Comparison of ENCODE assay signal across 18 cellular contexts in the genomic region with DNA sequence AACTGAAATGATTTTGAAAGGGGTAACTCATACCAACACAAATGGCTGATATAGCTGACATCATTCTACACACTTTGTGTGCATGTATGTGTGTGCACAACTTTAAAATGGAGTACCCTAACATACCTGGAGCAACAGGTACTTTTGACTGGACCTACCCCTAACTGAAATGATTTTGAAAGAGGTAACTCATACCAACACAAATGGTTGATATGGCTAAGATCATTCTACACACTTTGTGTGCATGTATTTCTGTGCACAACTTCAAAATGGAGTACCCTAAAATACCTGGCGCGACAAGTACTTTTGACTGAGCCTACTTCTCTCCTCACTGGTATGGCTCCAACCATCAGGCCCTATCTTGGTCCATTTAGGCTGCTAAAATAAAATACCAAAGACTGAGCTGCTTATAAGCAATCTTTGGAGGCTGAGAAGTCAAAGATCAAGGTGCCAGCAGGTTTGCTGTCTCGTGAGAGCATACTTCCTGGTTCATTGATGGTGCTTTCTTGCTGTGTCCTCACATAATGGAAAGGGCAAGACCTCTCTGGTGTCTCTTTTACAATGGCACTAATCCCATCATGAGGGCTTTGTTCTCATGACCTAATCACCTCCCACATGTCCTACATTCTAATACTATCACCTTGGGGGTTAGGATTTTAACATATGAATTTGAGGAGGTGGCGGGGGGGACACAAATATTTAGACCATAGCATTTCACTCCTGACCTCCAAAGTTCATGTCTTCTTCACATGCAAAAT.
DNase-seq lines count a peak whose midpoint lies in the region; ATAC-seq, FAIRE-seq and TF ChIP-seq lines count a peak whose summit lies in the region.
"Had no signal": no experiment of that assay in that cellular context is flagged by ENCODE, and none has a peak within 500 bp of the region (broad histone marks: within the 10 kb centered on the region; RNA-seq: fewer than 3 reads in every experiment).

No MANE protein-coding gene starts in this region.

- H3K4me1 ChIP-seq in K562 (replicated peaks in 1 of 2; ENCODE audit: control insufficient read depth in 2 of 2, insufficient read depth in 2 of 2, low read length in 2 of 2) (no peaks in the 10 kb centered on the region), small intestine (ENCODE audit: control insufficient read depth in 2 of 2, insufficient read depth in 1 of 2, low read depth in 1 of 2, low read length in 1 of 2) (peaks cover 3 to 5% of the 10 kb centered on the region in 2 donors)

- TF ChIP-seq EP300 in K562 (IDR thresholded peaks at IDR 0.05; ENCODE audit: low read length): no peak

- FAIRE-seq in K562 (lab: Jason Lieb, UNC) (peak; percentile 61), small intestine (lab: Jason Lieb, UNC) (no peak)
- FAIRE-seq: G401.6, GM12891, GM19239, HepG2 had no signal

- H3K4me3 ChIP-seq in K562: no peak overlapping the region
- no peak overlapping the region for H3K4me3 ChIP-seq in small intestine (ENCODE audit: low read depth in 1 of 2, low read length in 2 of 2)

- no peak overlapping the region for H3K9ac ChIP-seq in K562 (ENCODE audit: insufficient read depth in 1 of 2, low read depth in 2 of 2, low read length in 2 of 2)

- no TSS peak for BruUV-seq in K562 (replicated peaks; lab: Mats Ljungman, UMichigan)

- WGBS in K562 (ENCODE audit: insufficient coverage, low coverage, missing lambda C conversion rate): 0% methylated on average over 4 of the region's 4 CpGs
- 72 to 80% (median 74%) methylated on average over 4 of the region's 4 CpGs for WGBS in small intestine, 3 donors

- H3K27me3 ChIP-seq in K562 (ENCODE audit: control insufficient read depth in 2 of 2, insufficient read depth in 2 of 2, low read length in 2 of 2) (no peaks in the 10 kb centered on the region), small intestine (ENCODE audit: control insufficient read depth in 2 of 2, insufficient read depth in 2 of 2, low read length in 2 of 2) (no peaks in the 10 kb centered on the region)

- no peak overlapping the region for H3K27ac ChIP-seq in K562 (ENCODE audit: extremely low read depth, low read depth, low read length)
- no peak overlapping the region for H3K27ac ChIP-seq in small intestine (ENCODE audit: low read depth in 1 of 2, low read length in 1 of 2)
- H3K27ac ChIP-seq: 22Rv1 had no signal

- H3K4me2 ChIP-seq in K562 (ENCODE audit: insufficient read depth, low read length): no peak overlapping the region

- DNase-seq in DMS53 (lab: John Stamatoyannopoulos, UW): peak; percentile 12
- DNase-seq in DMS53 treated with DMSO at 0.1 percent for 48 hours (lab: John Stamatoyannopoulos, UW; ENCODE audit: unreplicated experiment): no peak
- DNase-seq in K562 (ENCODE audit: extremely low read depth in 1 of 4, low spot score in 3 of 4): no peak
- no peak for DNase-seq in left colon
- DNase-seq in small intestine: peak; percentile 39
- DNase-seq in NCI-H2107 (lab: John Stamatoyannopoulos, UW): no peak
- DNase-seq: Caco-2; CD8-positive, alpha-beta memory T cell; DMS79 treated with DMSO at 0.1 percent for 48 hours; EL; H7 had no signal

- intact Hi-C loops in K562 (cut with micrococcal nuclease) (no loop called here), left colon (cut with DNase I, micrococcal nuclease) (no loop called here)

- TF ChIP-seq RAD21 in K562 (CRISPR knock-in tag; conservative IDR thresholded peaks at IDR 0.05 in 1 of 2, IDR thresholded peaks at IDR 0.05 in 1 of 2): no peak

- no peaks in the 10 kb centered on the region for H3K79me2 ChIP-seq in K562 (ENCODE audit: control insufficient read depth, insufficient read depth, low read length)

- no peaks in the 10 kb centered on the region for H3K9me1 ChIP-seq in K562 (ENCODE audit: control insufficient read depth, insufficient read depth, low read length)

- no peaks in the 10 kb centered on the region for H3K36me3 ChIP-seq in K562 (ENCODE audit: control insufficient read depth, insufficient read depth, low read length)
- H3K36me3 ChIP-seq in small intestine (ENCODE audit: control insufficient read depth in 2 of 2, insufficient read depth in 2 of 2, low read length in 2 of 2): peaks cover 0 to 4% of the 10 kb centered on the region in 2 donors

- no peak for TF ChIP-seq POLR2A in K562 (conservative IDR thresholded peaks at IDR 0.05)

- no peak overlapping the region for H2AFZ ChIP-seq in K562 (ENCODE audit: low read depth, low read length)

- no peak for ATAC-seq in K562
- peak; percentile 11 for ATAC-seq in left colon
- ATAC-seq in GM19023 (IDR thresholded peaks at IDR 0.05; ENCODE audit: unreplicated experiment): no peak
- ATAC-seq in GM21381 (IDR thresholded peaks at IDR 0.05; ENCODE audit: unreplicated experiment): no peak
- ATAC-seq: HepG2 had no signal

- CTCF ChIA-PET in K562 (lab: Yijun Ruan, JAX; ENCODE audit: low intra/inter-chr PET ratio): no interaction called here

- TF ChIP-seq CTCF in K562 (IDR thresholded peaks at IDR 0.05 in 2 of 3, conservative IDR thresholded peaks at IDR 0.05 in 1 of 3; ENCODE audit: insufficient read depth in 2 of 3, low read depth in 1 of 3, low read length in 3 of 3): no peak

- no peaks in the 10 kb centered on the region for H4K20me1 ChIP-seq in K562 (replicated peaks; ENCODE audit: control insufficient read depth, insufficient read depth, low read length)

- H3K9me3 ChIP-seq in K562 (replicated peaks; ENCODE audit: control insufficient read depth, insufficient read depth, low read depth, low read length) (no peaks in the 10 kb centered on the region), small intestine (ENCODE audit: control insufficient read depth, low read depth) (no peaks in the 10 kb centered on the region)

- in situ Hi-C loops in K562 (cut with MboI): no loop called here

- POLR2A ChIA-PET in K562 (lab: Yijun Ruan, JAX): no interaction called here

TF ChIP-seq in K562, 482 proteins besides CTCF, POLR2A, EP300 and RAD21:
- TF ChIP-seq ZNF324 (CRISPR knock-in tag; IDR thresholded peaks at IDR 0.05) (no peak), KLF13 (tag; IDR thresholded peaks at IDR 0.05; ENCODE audit: borderline replicate concordance, low read depth) (no peak), ZBED1 (IDR thresholded peaks at IDR 0.05) (no peak), TBP (optimal IDR thresholded peaks at IDR 0.05; ENCODE audit: low read depth, low read length) (no peak), NRF1 (conservative IDR thresholded peaks at IDR 0.05 in 1 of 2, IDR thresholded peaks at IDR 0.05 in 1 of 2) (no peak), NCOA4 (IDR thresholded peaks at IDR 0.05; ENCODE audit: partially characterized antibody) (no peak)
- TF ChIP-seq, protein P1, sequence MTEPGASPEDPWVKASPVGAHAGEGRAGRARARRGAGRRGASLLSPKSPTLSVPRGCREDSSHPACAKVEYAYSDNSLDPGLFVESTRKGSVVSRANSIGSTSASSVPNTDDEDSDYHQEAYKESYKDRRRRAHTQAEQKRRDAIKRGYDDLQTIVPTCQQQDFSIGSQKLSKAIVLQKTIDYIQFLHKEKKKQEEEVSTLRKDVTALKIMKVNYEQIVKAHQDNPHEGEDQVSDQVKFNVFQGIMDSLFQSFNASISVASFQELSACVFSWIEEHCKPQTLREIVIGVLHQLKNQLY (CRISPR knock-in tag; conservative IDR thresholded peaks at IDR 0.05): no peak
- TF ChIP-seq, protein P2, sequence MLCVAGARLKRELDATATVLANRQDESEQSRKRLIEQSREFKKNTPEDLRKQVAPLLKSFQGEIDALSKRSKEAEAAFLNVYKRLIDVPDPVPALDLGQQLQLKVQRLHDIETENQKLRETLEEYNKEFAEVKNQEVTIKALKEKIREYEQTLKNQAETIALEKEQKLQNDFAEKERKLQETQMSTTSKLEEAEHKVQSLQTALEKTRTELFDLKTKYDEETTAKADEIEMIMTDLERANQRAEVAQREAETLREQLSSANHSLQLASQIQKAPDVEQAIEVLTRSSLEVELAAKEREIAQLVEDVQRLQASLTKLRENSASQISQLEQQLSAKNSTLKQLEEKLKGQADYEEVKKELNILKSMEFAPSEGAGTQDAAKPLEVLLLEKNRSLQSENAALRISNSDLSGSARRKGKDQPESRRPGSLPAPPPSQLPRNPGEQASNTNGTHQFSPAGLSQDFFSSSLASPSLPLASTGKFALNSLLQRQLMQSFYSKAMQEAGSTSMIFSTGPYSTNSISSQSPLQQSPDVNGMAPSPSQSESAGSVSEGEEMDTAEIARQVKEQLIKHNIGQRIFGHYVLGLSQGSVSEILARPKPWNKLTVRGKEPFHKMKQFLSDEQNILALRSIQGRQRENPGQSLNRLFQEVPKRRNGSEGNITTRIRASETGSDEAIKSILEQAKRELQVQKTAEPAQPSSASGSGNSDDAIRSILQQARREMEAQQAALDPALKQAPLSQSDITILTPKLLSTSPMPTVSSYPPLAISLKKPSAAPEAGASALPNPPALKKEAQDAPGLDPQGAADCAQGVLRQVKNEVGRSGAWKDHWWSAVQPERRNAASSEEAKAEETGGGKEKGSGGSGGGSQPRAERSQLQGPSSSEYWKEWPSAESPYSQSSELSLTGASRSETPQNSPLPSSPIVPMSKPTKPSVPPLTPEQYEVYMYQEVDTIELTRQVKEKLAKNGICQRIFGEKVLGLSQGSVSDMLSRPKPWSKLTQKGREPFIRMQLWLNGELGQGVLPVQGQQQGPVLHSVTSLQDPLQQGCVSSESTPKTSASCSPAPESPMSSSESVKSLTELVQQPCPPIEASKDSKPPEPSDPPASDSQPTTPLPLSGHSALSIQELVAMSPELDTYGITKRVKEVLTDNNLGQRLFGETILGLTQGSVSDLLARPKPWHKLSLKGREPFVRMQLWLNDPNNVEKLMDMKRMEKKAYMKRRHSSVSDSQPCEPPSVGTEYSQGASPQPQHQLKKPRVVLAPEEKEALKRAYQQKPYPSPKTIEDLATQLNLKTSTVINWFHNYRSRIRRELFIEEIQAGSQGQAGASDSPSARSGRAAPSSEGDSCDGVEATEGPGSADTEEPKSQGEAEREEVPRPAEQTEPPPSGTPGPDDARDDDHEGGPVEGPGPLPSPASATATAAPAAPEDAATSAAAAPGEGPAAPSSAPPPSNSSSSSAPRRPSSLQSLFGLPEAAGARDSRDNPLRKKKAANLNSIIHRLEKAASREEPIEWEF (CRISPR knock-in tag; IDR thresholded peaks at IDR 0.05): no peak

Comparison
In these comparisons a context has a peak if more than half of its experiments do, and no peak if none do; other contexts are left out.
1. DNase-seq: peak in DMS53 (single experiment) and small intestine (single experiment); none in DMS53 treated with DMSO at 0.1 percent for 48 hours (single experiment), K562 (0 of 4), left colon (0 of 2) and NCI-H2107 (single experiment).